In the genomic region with DNA sequence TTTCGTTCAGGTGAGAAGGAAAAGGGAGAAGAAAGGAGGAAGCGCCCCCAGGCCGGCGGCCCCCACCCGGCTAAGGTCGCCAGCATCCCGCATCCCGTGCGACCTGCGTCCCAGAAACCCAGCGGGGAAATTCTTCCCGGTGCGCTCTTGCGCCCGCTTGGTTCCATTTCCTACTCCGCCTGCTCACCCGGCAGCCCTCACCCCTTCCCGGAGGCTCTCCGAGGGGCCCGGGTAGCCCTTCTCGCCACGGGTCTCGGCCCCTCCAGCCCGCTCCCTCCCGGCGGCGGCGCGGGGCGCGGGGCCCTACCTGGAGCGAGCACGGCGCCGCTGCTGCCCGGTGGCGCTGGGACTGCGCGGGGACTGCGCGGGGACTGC, we compare ENCODE assay signal across 8 cellular contexts. TPM values are rescaled to one million over a fixed set of nuclear protein-coding genes. Genes with fewer than 3 reads are reported as not detected.
DNase-seq lines count a peak whose midpoint lies in the region; ATAC-seq and TF ChIP-seq lines count a peak whose summit lies in the region.

PRKCQ (minus strand) TSS at position 373 of the 375 bp plus-strand sequence. CDS start 65,141 bp downstream, outside the sequence.

- H3K4me1 ChIP-seq in ES-I3 (ENCODE audit: insufficient read depth, low read length) (no peaks in the 10 kb centered on the region; the same call in 1 of the 2 replicates), endocrine pancreas (ENCODE audit: control insufficient read depth, insufficient read depth, low read length) (no peaks in the 10 kb centered on the region)

- H3K4me3 ChIP-seq in H7 (ENCODE audit: insufficient read depth, low read depth, low read length) (peak within 1 kb of the TSS; percentile 72), endocrine pancreas (ENCODE audit: control insufficient read depth, insufficient read depth, low read length) (peak within 1 kb of the TSS; percentile 90)

- peak within 1 kb of the TSS; percentile 99 for H3K9ac ChIP-seq in ES-I3 (ENCODE audit: low read depth, low read length)
- H3K9ac ChIP-seq in endocrine pancreas (ENCODE audit: control insufficient read depth, insufficient read depth, low read length), result peak within 1 kb of the TSS; percentile 42

- DNase-seq in H7 (no peak), OCI-M1 (lab: John Stamatoyannopoulos, UW) (peak; percentile 66), NCI-H2107 (lab: John Stamatoyannopoulos, UW) (no peak), NCI-H345 treated with DMSO at 0.1 percent for 48 hours (lab: John Stamatoyannopoulos, UW; ENCODE audit: unreplicated experiment) (no peak), GM20000 (ENCODE audit: low spot score) (no peak)
- no peak for DNase-seq in natural killer cell treated with Interleukin-12 subunit alpha and Interleukin-12 subunit beta and Interleukin-15 and Interleukin-18, amount 100 ng/mL, for 72 hours (ENCODE audit: low spot score)

- peak within 1 kb of the TSS; percentile 97 to 98 for H3K27ac Mint-ChIP-seq in natural killer cell treated with Interleukin-12 subunit alpha and Interleukin-12 subunit beta and Interleukin-15 and Interleukin-18, amount 100 ng/mL, for 72 hours

- no peak for TF ChIP-seq CTCF in GM20000 (IDR thresholded peaks at IDR 0.05; ENCODE audit: extremely low read depth, missing control alignments)

- H3K9me3 Mint-ChIP-seq in natural killer cell treated with Interleukin-12 subunit alpha and Interleukin-12 subunit beta and Interleukin-15 and Interleukin-18, amount 100 ng/mL, for 72 hours, result peaks cover 2% of the 10 kb centered on the region

- peaks cover 4% of the 10 kb centered on the region; the same call in 1 of the 2 replicates for H3K36me3 ChIP-seq in ES-I3 (ENCODE audit: insufficient read depth, low read length)
- H3K36me3 ChIP-seq in H7 (replicated peaks; ENCODE audit: control insufficient read depth, insufficient read depth, low read length), result peaks cover 6% of the 10 kb centered on the region
- no peaks in the 10 kb centered on the region for H3K36me3 ChIP-seq in endocrine pancreas (ENCODE audit: control insufficient read depth, insufficient read depth, low read length)

- peak in 1 of 2 donors; percentile 60 for ATAC-seq in natural killer cell treated with Interleukin-12 subunit alpha and Interleukin-12 subunit beta and Interleukin-15 and Interleukin-18, amount 100 ng/mL, for 72 hours

- peaks cover 32% of the 10 kb centered on the region for H3K36me3 Mint-ChIP-seq in natural killer cell treated with Interleukin-12 subunit alpha and Interleukin-12 subunit beta and Interleukin-15 and Interleukin-18, amount 100 ng/mL, for 72 hours

- peaks cover 5% of the 10 kb centered on the region for H3K27me3 ChIP-seq in H7 (ENCODE audit: control insufficient read depth, insufficient read depth, low read length)
- no peaks in the 10 kb centered on the region for H3K27me3 ChIP-seq in endocrine pancreas (ENCODE audit: control insufficient read depth, insufficient read depth, low read length)

- H3K9me3 ChIP-seq in ES-I3 (ENCODE audit: control insufficient read depth, insufficient read depth, low read length), result no peaks in the 10 kb centered on the region; the same call in 1 of the 2 replicates
- no peaks in the 10 kb centered on the region for H3K9me3 ChIP-seq in endocrine pancreas (ENCODE audit: control insufficient read depth, low read length)

- H3K4me3 Mint-ChIP-seq in natural killer cell treated with Interleukin-12 subunit alpha and Interleukin-12 subunit beta and Interleukin-15 and Interleukin-18, amount 100 ng/mL, for 72 hours, result peak within 1 kb of the TSS; percentile 94

- peaks cover 73% of the 10 kb centered on the region in 2 donors for H3K4me1 Mint-ChIP-seq in natural killer cell treated with Interleukin-12 subunit alpha and Interleukin-12 subunit beta and Interleukin-15 and Interleukin-18, amount 100 ng/mL, for 72 hours (ENCODE audit: low read depth in 2 of 2)

- H3K27me3 Mint-ChIP-seq in natural killer cell treated with Interleukin-12 subunit alpha and Interleukin-12 subunit beta and Interleukin-15 and Interleukin-18, amount 100 ng/mL, for 72 hours, result no peaks in the 10 kb centered on the region

RNA-seq across cellular contexts. Expression of gene PRKCQ, which starts in this region (rescaled TPM):
- total RNA-seq in H7 (2014; rRNA removed; shearing (Covaris generic)), result 12.7 and 17.4 TPM in 2 replicates
- total RNA-seq in natural killer cell treated with Interleukin-12 subunit alpha and Interleukin-12 subunit beta and Interleukin-15 and Interleukin-18, amount 100 ng/mL, for 72 hours, result 10 to 100 TPM; 55.3 to 79.0 TPM
